26 cellular contexts compared by ENCODE assay signal in genomic region chr7:6291531-6291930, GRCh38.
"Had no signal": no experiment of that assay in that cellular context is flagged by ENCODE, and none has a peak within 500 bp of the region (broad histone marks: within the 10 kb centered on the region; RNA-seq: fewer than 3 reads in every experiment).

No MANE protein-coding gene starts in this region.

- H3K27me3 ChIP-seq: colonic mucosa, gastrocnemius medialis, neutrophil, tibial nerve, upper lobe of right lung, vagina had no signal

- H3K27me3 Mint-ChIP-seq: dendritic cell treated with granulocyte-macrophage colony-stimulating factor and Interleukin-4, amounts not matched to agents 40 ng/mL and 50 ng/mL, for 4 days; memory B cell; stimulated activated naive B cell treated with anti-CD40 and anti-IgM and Interleukin-4, amounts not matched to agents 10 μg/mL and 1 μg/mL and 100 μg/mL, for 72 hours; stimulated activated naive CD8-positive, alpha-beta T cell treated with anti-CD3 and anti-CD28 coated beads, Interleukin-15, Interleukin-2, amounts not matched to agents 100 ng/mL and 50 ng/mL, for 24 hours had no signal

- H3K36me3 Mint-ChIP-seq: natural killer cell; stimulated activated naive B cell treated with anti-CD40 and anti-IgM and Interleukin-4, amounts not matched to agents 10 μg/mL and 1 μg/mL and 100 μg/mL, for 72 hours had no signal

- H3K27ac Mint-ChIP-seq: dendritic cell treated with granulocyte-macrophage colony-stimulating factor and Interleukin-4, amounts not matched to agents 40 ng/mL and 50 ng/mL, for 4 days; endodermal cell; memory B cell; natural killer cell; stimulated activated naive B cell treated with anti-CD40 and anti-IgM and Interleukin-4, amounts not matched to agents 10 μg/mL and 1 μg/mL and 100 μg/mL, for 72 hours; stimulated activated naive CD8-positive, alpha-beta T cell treated with anti-CD3 and anti-CD28 coated beads, Interleukin-15, Interleukin-2, amounts not matched to agents 100 ng/mL and 50 ng/mL, for 24 hours had no signal

- H3K9ac ChIP-seq: parathyroid adenoma had no signal

- H3K4me1 ChIP-seq: colonic mucosa, gastrocnemius medialis, parathyroid adenoma, psoas muscle, tibial nerve, upper lobe of right lung, vagina had no signal

- H3K79me2 ChIP-seq: parathyroid adenoma had no signal

- H3K36me3 ChIP-seq: colonic mucosa, gastrocnemius medialis, neutrophil, thoracic aorta, tibial nerve, upper lobe of right lung, vagina had no signal

- H3K9me3 ChIP-seq: colonic mucosa, gastrocnemius medialis, neutrophil, psoas muscle, thoracic aorta, tibial nerve, upper lobe of right lung, vagina had no signal

- DNase-seq: colonic mucosa; effector CD8-positive, alpha-beta T cell; endodermal cell; foreskin fibroblast; gastrocnemius medialis; head of caudate nucleus; natural killer cell; psoas muscle; right cardiac atrium; stimulated activated CD4-positive, alpha-beta T cell treated with anti-CD3 and anti-CD28 coated beads, Interleukin-15, amount 100 ng/mL, for 24 hours; stimulated activated CD4-positive, alpha-beta T cell treated with anti-CD3 and anti-CD28 coated beads, Interleukin-2, amount 100 ng/mL, for 48 hours; stimulated activated naive B cell treated with anti-CD40 and anti-IgM and Interleukin-4, amounts not matched to agents 10 μg/mL and 1 μg/mL and 100 μg/mL, for 72 hours; upper lobe of right lung had no signal

- H3K4me3 Mint-ChIP-seq: dendritic cell treated with granulocyte-macrophage colony-stimulating factor and Interleukin-4, amounts not matched to agents 40 ng/mL and 50 ng/mL, for 4 days; endodermal cell; memory B cell; natural killer cell; stimulated activated naive B cell treated with anti-CD40 and anti-IgM and Interleukin-4, amounts not matched to agents 10 μg/mL and 1 μg/mL and 100 μg/mL, for 72 hours; stimulated activated naive CD8-positive, alpha-beta T cell treated with anti-CD3 and anti-CD28 coated beads, Interleukin-15, Interleukin-2, amounts not matched to agents 100 ng/mL and 50 ng/mL, for 24 hours had no signal

- H3K27ac ChIP-seq: colonic mucosa, gastrocnemius medialis, neutrophil, parathyroid adenoma, psoas muscle, skin epidermis, thoracic aorta, tibial nerve, upper lobe of right lung, vagina had no signal

- ATAC-seq: esophagus mucosa; gastrocnemius medialis; left lobe of liver; natural killer cell; psoas muscle; right cardiac atrium; stimulated activated naive B cell treated with anti-CD40 and anti-IgM and Interleukin-4, amounts not matched to agents 10 μg/mL and 1 μg/mL and 100 μg/mL, for 72 hours; upper lobe of right lung had no signal

- H3K9me3 Mint-ChIP-seq: endodermal cell; natural killer cell; stimulated activated naive CD8-positive, alpha-beta T cell treated with anti-CD3 and anti-CD28 coated beads, Interleukin-15, Interleukin-2, amounts not matched to agents 100 ng/mL and 50 ng/mL, for 24 hours had no signal

- H3K4me1 Mint-ChIP-seq: endodermal cell, natural killer cell had no signal

- H2AFZ ChIP-seq: parathyroid adenoma had no signal

- H3K4me3 ChIP-seq: colonic mucosa, gastrocnemius medialis, lung, psoas muscle, skin epidermis, thoracic aorta, tibial nerve, upper lobe of right lung, vagina had no signal

- FAIRE-seq: keratinocyte had no signal
